ENCODE assay signal across 10 cellular contexts in the genomic region with DNA sequence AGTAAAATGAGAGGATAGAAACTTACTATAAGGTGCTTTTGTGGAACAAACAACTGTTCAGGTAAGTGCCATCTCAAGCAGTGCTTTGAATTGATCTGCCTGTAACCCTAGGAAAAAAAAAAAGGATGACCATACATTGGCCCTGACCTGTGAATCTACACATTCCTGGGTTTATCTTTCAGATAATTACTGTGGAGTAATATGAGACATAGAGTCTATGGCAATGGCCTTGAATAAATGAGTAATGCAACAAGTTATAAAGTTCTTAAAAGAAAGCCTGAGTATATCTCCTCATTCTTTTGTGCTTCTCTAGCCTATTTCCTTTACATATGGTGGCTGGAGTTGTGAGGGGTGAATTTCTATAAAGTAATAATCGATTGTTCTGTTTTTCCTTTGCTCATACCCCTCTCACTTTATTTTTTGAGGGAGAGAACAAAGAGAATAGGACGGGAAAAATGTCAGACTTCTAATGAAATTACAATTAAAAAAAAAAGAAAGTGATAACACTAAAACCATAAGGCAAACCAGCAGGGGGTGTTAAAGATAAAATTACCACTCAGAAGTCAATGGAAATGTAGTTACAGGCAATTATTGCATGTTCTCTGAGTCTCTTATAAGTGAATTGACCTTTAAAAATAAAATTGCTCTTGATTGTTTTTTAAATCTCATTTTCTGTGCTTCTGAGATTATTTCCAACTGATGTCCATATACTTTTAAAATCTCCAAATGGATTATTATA. TPM values are rescaled to one million over a fixed set of nuclear protein-coding genes. Genes with fewer than 3 reads are reported as not detected.
A peak's percentile ranks its signal among the peaks of the same experiment; 100 is the strongest.
DNase-seq lines count a peak whose midpoint lies in the region; ATAC-seq and TF ChIP-seq lines count a peak whose summit lies in the region.
"Had no signal": no experiment of that assay in that cellular context is flagged by ENCODE, and none has a peak within 500 bp of the region (broad histone marks: within the 10 kb centered on the region; RNA-seq: fewer than 3 reads in every experiment).

No MANE protein-coding gene starts in this region.

- no peak for TF ChIP-seq EP300 in transverse colon (IDR thresholded peaks at IDR 0.05; ENCODE audit: low read depth)

- TF ChIP-seq POLR2A in Peyer's patch (IDR thresholded peaks at IDR 0.05) (no peak), transverse colon (IDR thresholded peaks at IDR 0.05) (no peak)

- H3K4me3 ChIP-seq in cardiac muscle cell, result no peak overlapping the region
- no peak overlapping the region for H3K4me3 ChIP-seq in Peyer's patch
- H3K4me3 ChIP-seq in foreskin fibroblast (ENCODE audit: low read depth in 1 of 2, low read length in 2 of 2), result no peak overlapping the region
- no peak overlapping the region for H3K4me3 ChIP-seq in transverse colon

- intact Hi-C loops in left cardiac atrium (cut with DNase I) (loop anchor here in 1 of 2 donors (5.0 to 10.0 kb wide), 2 partner anchors 127 to 206 kb away; no protein-coding TSS in a partner anchor), transverse colon (cut with DNase I; ENCODE audit: low total_unique reads) (no loop called here)

- no peaks in the 10 kb centered on the region for H3K27me3 Mint-ChIP-seq in activated T-cell treated with anti-CD3 and anti-CD28 coated beads, Interleukin-2, amount 50 U/mL, for 72 hours (ENCODE audit: low read depth)

- DNase-seq in cardiac muscle cell (ENCODE audit: low read depth in 1 of 2, low spot score in 1 of 2) (peak in 1 of 2 donors; percentile 55), left cardiac atrium (no peak), Peyer's patch (no peak), foreskin fibroblast (peak in 1 of 2 donors; percentile 33), transverse colon (no peak), NCI-H187 treated with DMSO at 0.1 percent for 48 hours (lab: John Stamatoyannopoulos, UW) (no peak)
- no peak for DNase-seq in activated T-cell treated with anti-CD3 and anti-CD28 coated beads, Interleukin-2, amount 50 U/mL, for 72 hours
- no peak for DNase-seq in activated CD8-positive, alpha-beta memory T cell treated with anti-CD3 and anti-CD28 coated beads, Interleukin-2, amount 50 U/mL, for 4 hours
- DNase-seq: activated B cell treated with CpG ODN at 0.5 μM for 24 hours, NCI-H2029 treated with DMSO at 0.1 percent for 48 hours had no signal

- H3K9me3 ChIP-seq in cardiac muscle cell (ENCODE audit: low read depth) (no peaks in the 10 kb centered on the region), Peyer's patch (no peaks in the 10 kb centered on the region), transverse colon (no peaks in the 10 kb centered on the region)

- TF ChIP-seq CTCF in cardiac muscle cell (IDR thresholded peaks at IDR 0.05; ENCODE audit: low read depth, low read length) (peak; percentile 32), Peyer's patch (IDR thresholded peaks at IDR 0.05) (peak in 4 of 6 experiments; percentile 45 to 60 (median 56)), foreskin fibroblast (IDR thresholded peaks at IDR 0.05; ENCODE audit: low read depth, low read length) (peak; percentile 5), transverse colon (IDR thresholded peaks at IDR 0.05) (peak; percentile 30 to 44 (median 40))

- no peak for ATAC-seq in left cardiac atrium
- no peak for ATAC-seq in activated T-cell treated with anti-CD3 and anti-CD28 coated beads, Interleukin-2, amount 50 U/mL, for 72 hours (replicated peaks in 1 of 2)

- 60 to 68% methylated on average over 2 of the region's 2 CpGs for WGBS in transverse colon (ENCODE audit: low coverage in 1 of 2), 2 donors

- no peaks in the 10 kb centered on the region for H3K36me3 Mint-ChIP-seq in activated T-cell treated with anti-CD3 and anti-CD28 coated beads, Interleukin-2, amount 50 U/mL, for 72 hours (ENCODE audit: insufficient read depth in 2 of 2)

- H3K27ac ChIP-seq in cardiac muscle cell (no peak overlapping the region), Peyer's patch (peak overlapping the region in 3 of 4 donors; percentile 23 to 59 (median 31)), transverse colon (no peak overlapping the region)

- H3K9me3 Mint-ChIP-seq in activated T-cell treated with anti-CD3 and anti-CD28 coated beads, Interleukin-2, amount 50 U/mL, for 72 hours, result no peaks in the 10 kb centered on the region
- H3K9me3 Mint-ChIP-seq: activated B cell treated with CpG ODN at 0.5 μM for 24 hours had no signal

- H3K27me3 ChIP-seq in cardiac muscle cell (no peaks in the 10 kb centered on the region), Peyer's patch (no peaks in the 10 kb centered on the region), transverse colon (no peaks in the 10 kb centered on the region)

- no peak overlapping the region for H3K4me3 Mint-ChIP-seq in activated T-cell treated with anti-CD3 and anti-CD28 coated beads, Interleukin-2, amount 50 U/mL, for 72 hours
- H3K4me3 Mint-ChIP-seq: activated B cell treated with CpG ODN at 0.5 μM for 24 hours had no signal

- no peak overlapping the region for H3K27ac Mint-ChIP-seq in activated T-cell treated with anti-CD3 and anti-CD28 coated beads, Interleukin-2, amount 50 U/mL, for 72 hours
- H3K27ac Mint-ChIP-seq: activated B cell treated with CpG ODN at 0.5 μM for 24 hours had no signal

- peaks cover 21% of the 10 kb centered on the region for H3K4me1 Mint-ChIP-seq in activated T-cell treated with anti-CD3 and anti-CD28 coated beads, Interleukin-2, amount 50 U/mL, for 72 hours (ENCODE audit: low read depth)

- H3K36me3 ChIP-seq in cardiac muscle cell, result no peaks in the 10 kb centered on the region
- no peaks in the 10 kb centered on the region for H3K36me3 ChIP-seq in Peyer's patch
- H3K36me3 ChIP-seq in transverse colon, result no peaks in the 10 kb centered on the region

- in situ Hi-C loops in transverse colon (cut with MboI; ENCODE audit: low pct_ligation_motif_present in 1 of 4, low pct_unique_long_range_greater_than_20kb in 1 of 4, low sequenced_read_pairs in 3 of 4), result loop anchor here (25.0 kb wide), 2 partner anchors 127 to 198 kb away; no protein-coding TSS in a partner anchor

- H3K4me1 ChIP-seq in cardiac muscle cell (ENCODE audit: low read depth) (peaks cover 16% of the 10 kb centered on the region), Peyer's patch (peaks cover 0 to 4% (median 0%) of the 10 kb centered on the region in 4 donors), transverse colon (peaks cover 0 to 21% (median 3%) of the 10 kb centered on the region in 4 donors)

RNA-seq across cellular contexts. Expression of a gene that starts 12.4 kb away (rescaled TPM):
- total RNA-seq in cardiac muscle cell (754 and 1,350 TPM in 2 replicates), left cardiac atrium (100 to 1,000 TPM; 183 to 281 TPM), Peyer's patch (1,000 to 10,000 TPM in 3 of 4 donors, 100 to 1,000 TPM in 1; 229 to 4,700 (median 2,986) TPM), transverse colon (1,000 to 10,000 TPM in 3 of 4 donors, 100 to 1,000 TPM in 1; 324 to 3,097 (median 1,990) TPM)
- 665 and 1,094 TPM in 2 replicates for polyA plus RNA-seq in cardiac muscle cell
- total RNA-seq in activated T-cell treated with anti-CD3 and anti-CD28 coated beads, Interleukin-2, amount 50 U/mL, for 72 hours, result 100 to 1,000 TPM; 177 to 206 TPM

Comparison
In these comparisons a context has a peak if more than half of its experiments do, and no peak if none do; other contexts are left out.
1. H3K27ac ChIP-seq: peak in Peyer's patch (3 of 4); none in cardiac muscle cell (single experiment) and transverse colon (0 of 4).
2. CTCF ChIP-seq: peak in every context shown above with its lines; median percentile 56 in Peyer's patch; 40 in transverse colon; 32 in cardiac muscle cell; 5 in foreskin fibroblast.